ENCODE assay signal across 10 cellular contexts in genomic region chr10:106957825-106958581, GRCh38.
DNase-seq lines count a peak whose midpoint lies in the region; ATAC-seq and TF ChIP-seq lines count a peak whose summit lies in the region.
"Had no signal": no experiment of that assay in that cellular context is flagged by ENCODE, and none has a peak within 500 bp of the region (broad histone marks: within the 10 kb centered on the region; RNA-seq: fewer than 3 reads in every experiment).

No MANE protein-coding gene starts in this region.

- H3K36me3 ChIP-seq in mucosa of descending colon (ENCODE audit: low read depth): no peaks in the 10 kb centered on the region
- H3K36me3 ChIP-seq in WERI-Rb-1: no peaks in the 10 kb centered on the region

- H3K4me1 ChIP-seq in right cardiac atrium (ENCODE audit: control insufficient read depth, insufficient read depth, low read length): peaks cover 2% of the 10 kb centered on the region
- H3K4me1 ChIP-seq in mucosa of descending colon (ENCODE audit: low read depth): no peaks in the 10 kb centered on the region

- H3K9me3 ChIP-seq in right cardiac atrium (ENCODE audit: control insufficient read depth, low read length): no peaks in the 10 kb centered on the region
- no peaks in the 10 kb centered on the region for H3K9me3 ChIP-seq in mucosa of descending colon
- H3K9me3 ChIP-seq in WERI-Rb-1 (ENCODE audit: severe bottlenecking): no peaks in the 10 kb centered on the region

- peak; percentile 48 for ATAC-seq in GM18499 (IDR thresholded peaks at IDR 0.05; ENCODE audit: insufficient read depth, unreplicated experiment)
- peak; percentile 65 for ATAC-seq in GM21576 (IDR thresholded peaks at IDR 0.05; ENCODE audit: unreplicated experiment)
- peak; percentile 51 for ATAC-seq in HG03469 (IDR thresholded peaks at IDR 0.05; ENCODE audit: unreplicated experiment)
- peak; percentile 28 to 46 for ATAC-seq in right cardiac atrium
- ATAC-seq in mucosa of descending colon: no peak

- DNase-seq in right cardiac atrium (no peak), mucosa of descending colon (no peak), WERI-Rb-1 (no peak), NCI-H524 (lab: John Stamatoyannopoulos, UW) (no peak), dedifferentiated amniotic fluid mesenchymal stem cell (ENCODE audit: extremely low spot score) (no peak)
- DNase-seq: CD8-positive, alpha-beta memory T cell; stimulated activated CD4-positive, alpha-beta T cell treated with anti-CD3 and anti-CD28 coated beads, Interleukin-4, amount 100 ng/mL, for 1 hour had no signal

- intact Hi-C loops in right cardiac atrium (cut with DNase I): no loop called here
- intact Hi-C loops in mucosa of descending colon (cut with DNase I, micrococcal nuclease): no loop called here

- H3K27ac ChIP-seq in right cardiac atrium (ENCODE audit: low read length) (no peak overlapping the region), WERI-Rb-1 (no peak overlapping the region)

- no peak for TF ChIP-seq CTCF in mucosa of descending colon (IDR thresholded peaks at IDR 0.05)
- TF ChIP-seq CTCF in WERI-Rb-1 (IDR thresholded peaks at IDR 0.05; ENCODE audit: low read depth, low read length): no peak

- H3K4me3 ChIP-seq in right cardiac atrium (ENCODE audit: low read length): no peak overlapping the region
- H3K4me3 ChIP-seq in mucosa of descending colon: no peak overlapping the region
- no peak overlapping the region for H3K4me3 ChIP-seq in WERI-Rb-1 (ENCODE audit: low read depth, low read length)

- H3K27me3 ChIP-seq in right cardiac atrium (ENCODE audit: control insufficient read depth, insufficient read depth): no peaks in the 10 kb centered on the region
- H3K27me3 ChIP-seq in WERI-Rb-1 (ENCODE audit: insufficient read depth, low read depth, severe bottlenecking): no peaks in the 10 kb centered on the region

- WGBS in right cardiac atrium: 71% methylated on average over 12 of the region's 12 CpGs
